In the genomic region with DNA sequence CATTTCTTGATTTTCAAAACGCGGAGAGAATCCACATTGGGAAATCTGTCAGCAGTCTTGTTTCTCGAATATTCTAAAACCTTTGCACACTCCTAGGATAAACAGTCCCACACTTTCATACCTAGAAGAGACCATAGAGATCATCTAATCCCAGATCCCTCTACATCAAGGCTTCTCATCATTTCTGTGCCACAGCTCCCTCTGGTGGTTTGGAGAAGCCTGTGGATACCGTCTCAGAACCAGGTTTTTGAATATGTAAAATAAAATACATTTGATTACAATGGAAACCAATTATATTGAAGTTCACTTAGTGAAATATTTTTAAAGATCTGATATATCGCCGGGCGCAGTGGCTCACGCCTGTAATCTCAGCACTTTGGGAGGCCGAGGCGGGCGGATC, we compare ENCODE assay signal across 8 cellular contexts.
DNase-seq lines count a peak whose midpoint lies in the region; ATAC-seq, FAIRE-seq and TF ChIP-seq lines count a peak whose summit lies in the region.

No MANE protein-coding gene starts in this region.

- FAIRE-seq in RCC 7860 (lab: Jason Lieb, UNC) = no peak

- no peaks in the 10 kb centered on the region for H3K27me3 ChIP-seq in testis

- no peak for ATAC-seq in HG03432 (IDR thresholded peaks at IDR 0.05; ENCODE audit: unreplicated experiment)

- peak in 2 of 3 donors; percentile 3 to 8 for DNase-seq in stimulated activated CD4-positive, alpha-beta T cell treated with anti-CD3 and anti-CD28 coated beads, Interleukin-12 subunit alpha, Interleukin-12 subunit beta, amount 100 ng/mL, for 48 hours (ENCODE audit: low read depth in 2 of 3, low spot score in 1 of 3)
- no peak for DNase-seq in stimulated activated CD4-positive, alpha-beta T cell treated with anti-CD3 and anti-CD28 coated beads, Interleukin-4, amount 100 ng/mL, for 1 hour
- DNase-seq in RCC 7860 (ENCODE audit: low spot score) = peak; percentile 15
- DNase-seq in fibroblast of mammary gland (ENCODE audit: low read depth) = peak; percentile 62
- peak; percentile 60 for DNase-seq in testis
- DNase-seq in mucosa of gallbladder (ENCODE audit: low spot score) = no peak
- no peak for DNase-seq in GF-D8 (lab: John Stamatoyannopoulos, UW)

- H3K27ac ChIP-seq in testis = no peak overlapping the region

- WGBS in testis, 2 donors = 83 to 84% methylated on average over 11 of the region's 11 CpGs

- no peaks in the 10 kb centered on the region for H3K4me1 ChIP-seq in testis

- no peaks in the 10 kb centered on the region for H3K9me3 ChIP-seq in testis

- TF ChIP-seq CTCF in fibroblast of mammary gland (conservative IDR thresholded peaks at IDR 0.05; ENCODE audit: control insufficient read depth, insufficient read depth, low read depth, low read length) (peak; percentile 86), testis (IDR thresholded peaks at IDR 0.05) (peak in 2 of 3 experiments; percentile 40 to 47)

- no peak overlapping the region for H3K4me3 ChIP-seq in fibroblast of mammary gland (ENCODE audit: control insufficient read depth, low read depth, low read length)
- no peak overlapping the region for H3K4me3 ChIP-seq in testis

- no peak for TF ChIP-seq POLR2A in testis (IDR thresholded peaks at IDR 0.05)

- no peaks in the 10 kb centered on the region for H3K36me3 ChIP-seq in testis (ENCODE audit: low read depth, missing control alignments)

- intact Hi-C loops in testis (cut with DNase I; ENCODE audit: low total_unique reads) = no loop called here

Comparison
In these comparisons a context has a peak if more than half of its experiments do, and no peak if none do; other contexts are left out.
1. DNase-seq: peak in stimulated activated CD4-positive, alpha-beta T cell treated with anti-CD3 and anti-CD28 coated beads, Interleukin-12 subunit alpha, Interleukin-12 subunit beta, amount 100 ng/mL, for 48 hours (2 of 3), RCC 7860 (single experiment), fibroblast of mammary gland (single experiment) and testis (single experiment); none in stimulated activated CD4-positive, alpha-beta T cell treated with anti-CD3 and anti-CD28 coated beads, Interleukin-4, amount 100 ng/mL, for 1 hour (single experiment), mucosa of gallbladder (single experiment) and GF-D8 (single experiment).